22 cellular contexts compared by ENCODE assay signal in the genomic region with DNA sequence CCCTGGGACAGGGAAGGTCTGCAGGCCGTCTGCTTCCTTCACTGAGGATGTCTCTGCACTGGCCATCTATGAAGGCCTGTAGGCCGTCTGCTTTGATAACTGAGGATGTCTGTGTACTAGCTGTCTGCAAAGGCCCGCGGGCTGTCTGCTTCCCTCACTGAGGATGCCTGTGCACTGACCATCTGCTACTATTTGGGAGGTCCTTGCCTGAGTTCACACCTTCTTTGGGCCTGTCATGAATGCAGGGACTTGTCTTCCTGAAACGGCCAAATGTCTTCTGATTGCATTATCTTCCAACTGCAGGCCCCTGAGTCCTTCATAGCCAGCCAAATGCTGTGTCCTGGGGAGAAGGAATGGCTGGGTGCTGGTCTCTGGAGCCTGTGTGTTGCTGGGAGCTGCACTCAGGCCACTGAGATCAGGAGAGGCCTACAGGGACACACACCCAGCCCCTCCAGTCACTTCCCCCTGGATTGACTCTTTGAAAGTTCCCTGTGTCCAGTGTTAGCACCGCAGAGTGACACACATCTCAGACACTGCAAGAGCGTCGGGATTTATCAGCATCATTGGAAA.
"Had no signal": no experiment of that assay in that cellular context is flagged by ENCODE, and none has a peak within 500 bp of the region (broad histone marks: within the 10 kb centered on the region; RNA-seq: fewer than 3 reads in every experiment).

No MANE protein-coding gene starts in this region.

- H3K79me2 ChIP-seq: parathyroid adenoma had no signal

- H3K27me3 Mint-ChIP-seq: activated naive CD4-positive, alpha-beta T cell treated with anti-CD3 and anti-CD28 coated beads, Interleukin-2, amount 10 ng/mL, durations not matched to agents 7 days and 5 days; activated naive CD8-positive, alpha-beta T cell treated with anti-CD3 and anti-CD28 coated beads, Interleukin-2, amount 50 U/mL, for 24 hours had no signal

- H3K36me3 ChIP-seq: cardiac muscle cell, left ventricle myocardium inferior, right lobe of liver, WERI-Rb-1 had no signal

- H3K4me3 ChIP-seq: cardiac muscle cell, left ventricle myocardium inferior, right lobe of liver, skin epidermis had no signal

- H3K36me3 Mint-ChIP-seq: activated naive CD4-positive, alpha-beta T cell treated with anti-CD3 and anti-CD28 coated beads, Interleukin-2, amount 10 ng/mL, durations not matched to agents 7 days and 5 days; stimulated activated memory B cell treated with anti-CD40 and anti-IgM and Interleukin-4, amounts not matched to agents 10 μg/mL and 1 μg/mL and 100 μg/mL, for 72 hours; T-cell had no signal

- H3K4me1 Mint-ChIP-seq: nephron; stimulated activated memory B cell treated with anti-CD40 and anti-IgM and Interleukin-4, amounts not matched to agents 10 μg/mL and 1 μg/mL and 100 μg/mL, for 72 hours had no signal

- ATAC-seq: activated naive CD8-positive, alpha-beta T cell treated with anti-CD3 and anti-CD28 coated beads, Interleukin-2, amount 50 U/mL, for 24 hours; esophagus mucosa; right lobe of liver; stimulated activated memory B cell treated with anti-CD40 and anti-IgM and Interleukin-4, amounts not matched to agents 10 μg/mL and 1 μg/mL and 100 μg/mL, for 72 hours; T-cell had no signal

- DNase-seq: activated naive CD4-positive, alpha-beta T cell treated with anti-CD3 and anti-CD28 coated beads, Interleukin-2, amount 10 ng/mL, durations not matched to agents 7 days and 5 days; activated naive CD8-positive, alpha-beta T cell treated with anti-CD3 and anti-CD28 coated beads, Interleukin-2, amount 50 U/mL, for 24 hours; activated T-cell treated with anti-CD3 and anti-CD28 coated beads for 4 hours; dermis blood vessel endothelial cell; effector memory CD4-positive, alpha-beta T cell; hippocampal formation; left ventricle myocardium inferior; midbrain; right lobe of liver; stimulated activated CD4-positive, alpha-beta T cell treated with anti-CD3 and anti-CD28 coated beads, Interleukin-15, amount 100 ng/mL, for 24 hours; T-cell; trophoblast cell; WERI-Rb-1 had no signal

- H3K27ac ChIP-seq: cardiac muscle cell, left ventricle myocardium inferior, parathyroid adenoma, right lobe of liver, skin epidermis, WERI-Rb-1 had no signal

- H2AFZ ChIP-seq: parathyroid adenoma had no signal

- H3K4me3 Mint-ChIP-seq: activated naive CD4-positive, alpha-beta T cell treated with anti-CD3 and anti-CD28 coated beads, Interleukin-2, amount 10 ng/mL, durations not matched to agents 7 days and 5 days; activated naive CD8-positive, alpha-beta T cell treated with anti-CD3 and anti-CD28 coated beads, Interleukin-2, amount 50 U/mL, for 24 hours; nephron; stimulated activated memory B cell treated with anti-CD40 and anti-IgM and Interleukin-4, amounts not matched to agents 10 μg/mL and 1 μg/mL and 100 μg/mL, for 72 hours; T-cell; T-helper 2 cell treated with Interferon-gamma antibody and Interleukin-4, amounts not matched to agents 5 μg/mL and 100 μg/mL, for 36 hours had no signal

- FAIRE-seq: endothelial cell of umbilical vein, frontal cortex had no signal

- H3K4me1 ChIP-seq: left ventricle myocardium inferior, parathyroid adenoma, right lobe of liver had no signal

- H3K9me3 ChIP-seq: left ventricle myocardium inferior, right lobe of liver had no signal

- H3K9me3 Mint-ChIP-seq: activated naive CD8-positive, alpha-beta T cell treated with anti-CD3 and anti-CD28 coated beads, Interleukin-2, amount 50 U/mL, for 24 hours; stimulated activated memory B cell treated with anti-CD40 and anti-IgM and Interleukin-4, amounts not matched to agents 10 μg/mL and 1 μg/mL and 100 μg/mL, for 72 hours; T-cell; T-helper 2 cell treated with Interferon-gamma antibody and Interleukin-4, amounts not matched to agents 5 μg/mL and 100 μg/mL, for 36 hours had no signal

- H3K27ac Mint-ChIP-seq: activated naive CD4-positive, alpha-beta T cell treated with anti-CD3 and anti-CD28 coated beads, Interleukin-2, amount 10 ng/mL, durations not matched to agents 7 days and 5 days; activated naive CD8-positive, alpha-beta T cell treated with anti-CD3 and anti-CD28 coated beads, Interleukin-2, amount 50 U/mL, for 24 hours; nephron; stimulated activated memory B cell treated with anti-CD40 and anti-IgM and Interleukin-4, amounts not matched to agents 10 μg/mL and 1 μg/mL and 100 μg/mL, for 72 hours; T-cell; T-helper 2 cell treated with Interferon-gamma antibody and Interleukin-4, amounts not matched to agents 5 μg/mL and 100 μg/mL, for 36 hours had no signal

- H3K9ac ChIP-seq: parathyroid adenoma had no signal

- H3K27me3 ChIP-seq: cardiac muscle cell, right lobe of liver had no signal
